Comparison of ENCODE assay signal across 8 cellular contexts in the genomic region with DNA sequence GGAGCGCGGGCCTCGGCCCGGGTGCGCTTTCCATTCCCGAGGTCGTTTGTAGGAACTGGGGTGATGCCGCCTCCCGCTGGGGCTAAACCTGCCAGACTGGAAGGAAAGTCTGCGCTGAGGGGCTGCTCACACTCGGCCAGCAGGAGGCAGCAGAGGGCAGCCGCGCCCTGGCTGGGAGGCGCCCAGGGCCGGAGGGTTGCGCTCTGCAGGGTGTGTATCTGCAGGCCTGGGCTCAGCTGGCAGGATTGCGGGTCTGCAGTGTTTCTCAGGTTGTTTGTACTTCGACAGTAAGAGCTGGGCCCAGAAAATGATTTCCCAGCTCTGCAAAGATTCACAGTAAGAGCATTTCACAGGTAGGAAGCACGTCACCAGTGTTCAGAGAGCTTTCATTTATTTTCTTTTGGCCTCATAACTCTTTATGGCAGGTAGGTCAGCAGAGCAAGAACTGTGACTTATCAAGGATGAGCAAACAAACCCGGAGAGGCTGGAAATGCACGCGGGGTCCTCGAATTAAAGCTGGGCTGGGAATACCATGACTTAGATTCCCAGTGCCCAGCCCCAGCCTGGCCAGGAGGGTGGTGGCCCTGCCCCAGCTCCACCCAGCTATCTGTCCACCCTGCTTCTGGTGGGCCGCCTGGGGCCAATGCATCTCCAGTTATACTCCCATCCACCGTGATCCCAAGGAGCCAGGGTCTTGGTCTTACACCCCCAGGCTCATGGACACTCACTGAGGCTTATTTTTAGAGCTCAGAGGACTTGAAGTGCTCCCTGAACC. TPM values are rescaled to one million over a fixed set of nuclear protein-coding genes. Genes with fewer than 3 reads are reported as not detected.
DNase-seq lines count a peak whose midpoint lies in the region; ATAC-seq, FAIRE-seq and TF ChIP-seq lines count a peak whose summit lies in the region.

No MANE protein-coding gene starts in this region.

- H3K79me2 ChIP-seq in KMS-11 (ENCODE audit: insufficient read depth, low read depth) = no peaks in the 10 kb centered on the region

- H2AFZ ChIP-seq in KMS-11 (ENCODE audit: low read depth) = no peak overlapping the region

- H3K9ac ChIP-seq in KMS-11 = no peak overlapping the region

- no peaks in the 10 kb centered on the region for H4K20me1 ChIP-seq in KMS-11 (ENCODE audit: insufficient read depth)

- no peak overlapping the region for H3K4me3 ChIP-seq in KMS-11 (IDR thresholded peaks at IDR 0.05; ENCODE audit: insufficient read depth, low read depth, low read length)
- H3K4me3 ChIP-seq in bronchial epithelial cell (ENCODE audit: low read depth, low read length) = no peak overlapping the region

- H3K4me2 ChIP-seq in KMS-11 = no peak overlapping the region

- H3K36me3 ChIP-seq in KMS-11 (ENCODE audit: insufficient read depth) (no peaks in the 10 kb centered on the region), bronchial epithelial cell (ENCODE audit: control insufficient read depth, insufficient read depth, low read length) (no peaks in the 10 kb centered on the region)

- H3K27me3 ChIP-seq in KMS-11 (ENCODE audit: insufficient read depth, low read depth) (peaks cover 5% of the 10 kb centered on the region; the same call in 1 of the 2 replicates), bronchial epithelial cell (ENCODE audit: control insufficient read depth, insufficient read depth, low read length) (no peaks in the 10 kb centered on the region)

- no peak for FAIRE-seq in bronchial epithelial cell (lab: Jason Lieb, UNC)

- TF ChIP-seq CTCF in KMS-11 (conservative IDR thresholded peaks at IDR 0.05; ENCODE audit: low read depth, low read length) (peak; percentile 25; the same call in 1 of the 2 replicates), bronchial epithelial cell (IDR thresholded peaks at IDR 0.05; ENCODE audit: insufficient read depth, low read length, severe bottlenecking) (peak; percentile 99)

- DNase-seq in Daoy (ENCODE audit: low read depth) (peak; percentile 64), bronchial epithelial cell (ENCODE audit: low read depth) (peak; percentile 44), left kidney (ENCODE audit: low read depth, low spot score) (peak; percentile 91), NCI-H2196 treated with DMSO at 0.1 percent for 48 hours (lab: John Stamatoyannopoulos, UW; ENCODE audit: unreplicated experiment) (no peak)
- peak; percentile 56 for DNase-seq in activated CD4-positive, CD25-positive, alpha-beta regulatory T cell treated with anti-CD3 and anti-CD28 coated beads, Interleukin-2, amount 50 U/mL, for 16 hours (ENCODE audit: low read depth, low spot score)
- DNase-seq in stimulated activated CD4-positive, alpha-beta T cell treated with anti-CD3 and anti-CD28 coated beads, TNF-alpha, amount 100 ng/mL, for 1 hour (ENCODE audit: low read depth in 3 of 3, low spot score in 1 of 3) = peak; percentile 46 to 86 (median 69)

- peak; percentile 99 for ATAC-seq in GM21723 (IDR thresholded peaks at IDR 0.05; ENCODE audit: unreplicated experiment)

- no peak overlapping the region for H3K27ac ChIP-seq in KMS-11

- H3K4me1 ChIP-seq in KMS-11 (ENCODE audit: low read depth, poor library complexity, severe bottlenecking) = no peaks in the 10 kb centered on the region

RNA-seq across cellular contexts. Expression of a gene that starts 15.2 kb away (rescaled TPM):
- 15.8 and 22.3 TPM in 2 replicates for total RNA-seq in Daoy (2014; rRNA removed; shearing (Covaris generic))
- 31.7 and 34.2 TPM in 2 replicates for total RNA-seq in bronchial epithelial cell
